18 cellular contexts compared by ENCODE assay signal in genomic region chr14:99615497-99616245, GRCh38. TPM values are rescaled to one million over a fixed set of nuclear protein-coding genes. Genes with fewer than 3 reads are reported as not detected.
DNase-seq lines count a peak whose midpoint lies in the region; ATAC-seq and TF ChIP-seq lines count a peak whose summit lies in the region.
"Had no signal": no experiment of that assay in that cellular context is flagged by ENCODE, and none has a peak within 500 bp of the region (broad histone marks: within the 10 kb centered on the region; RNA-seq: fewer than 3 reads in every experiment).

No MANE protein-coding gene starts in this region.

- H3K4me3 ChIP-seq in Peyer's patch (no peak overlapping the region), smooth muscle cell (no peak overlapping the region)

- H4K20me1 ChIP-seq in smooth muscle cell (ENCODE audit: low read depth), result no peaks in the 10 kb centered on the region

- no peaks in the 10 kb centered on the region for H3K79me2 ChIP-seq in smooth muscle cell (ENCODE audit: low read depth)

- H3K36me3 ChIP-seq in Peyer's patch (no peaks in the 10 kb centered on the region), smooth muscle cell (ENCODE audit: low read depth) (no peaks in the 10 kb centered on the region)

- no peak overlapping the region for H3K9ac ChIP-seq in smooth muscle cell (ENCODE audit: low read depth)
- H3K9ac ChIP-seq: SK-N-SH had no signal

- H3K9me3 ChIP-seq in Peyer's patch (no peaks in the 10 kb centered on the region), smooth muscle cell (replicated peaks; ENCODE audit: low read depth) (no peaks in the 10 kb centered on the region)
- H3K9me3 ChIP-seq: SK-N-SH had no signal

- TF ChIP-seq CTCF in Peyer's patch (IDR thresholded peaks at IDR 0.05), result no peak
- TF ChIP-seq CTCF in smooth muscle cell (IDR thresholded peaks at IDR 0.05; ENCODE audit: borderline replicate concordance, insufficient read depth, poor library complexity, severe bottlenecking), result no peak

- H3K27me3 ChIP-seq in Peyer's patch, result no peaks in the 10 kb centered on the region
- no peaks in the 10 kb centered on the region for H3K27me3 ChIP-seq in smooth muscle cell (ENCODE audit: low read depth)

- H3K27ac ChIP-seq in Peyer's patch, result no peak overlapping the region
- H3K27ac ChIP-seq in smooth muscle cell (ENCODE audit: low read depth), result no peak overlapping the region

- no peak for TF ChIP-seq POLR2A in Peyer's patch (IDR thresholded peaks at IDR 0.05)

- H3K4me2 ChIP-seq in smooth muscle cell, result no peak overlapping the region
- H3K4me2 ChIP-seq: SK-N-SH had no signal

- DNase-seq in DMS 273 treated with DMSO at 0.1 percent for 48 hours (lab: John Stamatoyannopoulos, UW), result peak; percentile 48
- DNase-seq in NCI-H82 (lab: John Stamatoyannopoulos, UW), result peak; percentile 52
- peak; percentile 91 for DNase-seq in dermis blood vessel endothelial cell
- peak; percentile 48 for DNase-seq in medulla oblongata (ENCODE audit: extremely low spot score)
- DNase-seq in Peyer's patch, result no peak
- no peak for DNase-seq in smooth muscle cell (lab: John Stamatoyannopoulos, UW; ENCODE audit: unreplicated experiment)
- DNase-seq: activated CD4-positive, alpha-beta T cell treated with anti-CD3 and anti-CD28 coated beads for 4 hours; activated naive CD4-positive, alpha-beta T cell; activated T-cell treated with anti-CD3 and anti-CD28 coated beads, Interleukin-2, amount 50 U/mL, for 48 hours; cortex of kidney; mesendoderm; naive B cell; NCI-H146; NCI-H510A; SK-N-SH; stimulated activated naive CD8-positive, alpha-beta T cell treated with anti-CD3 and anti-CD28 coated beads, Interleukin-15, Interleukin-2, amounts not matched to agents 100 U/mL and 50 U/mL, for 24 hours; T-helper 17 cell had no signal

- ATAC-seq in GM18498 (IDR thresholded peaks at IDR 0.05; ENCODE audit: unreplicated experiment), result no peak
- ATAC-seq: stimulated activated naive CD8-positive, alpha-beta T cell treated with anti-CD3 and anti-CD28 coated beads, Interleukin-15, Interleukin-2, amounts not matched to agents 100 U/mL and 50 U/mL, for 24 hours; T-helper 17 cell had no signal

- no peaks in the 10 kb centered on the region for H3F3A ChIP-seq in smooth muscle cell (ENCODE audit: low read depth)

- H3K4me1 ChIP-seq in Peyer's patch (peaks cover 0 to 13% (median 0%) of the 10 kb centered on the region in 4 donors), smooth muscle cell (ENCODE audit: low read depth) (peaks cover 21% of the 10 kb centered on the region)

- WGBS in smooth muscle cell (ENCODE audit: low lambda C conversion rate), result 93% methylated on average over 8 of the region's 8 CpGs

- no peak overlapping the region for H2AFZ ChIP-seq in smooth muscle cell (ENCODE audit: low read depth)

RNA-seq across cellular contexts. Expression of gene CCDC85C, which starts 11.7 kb away (rescaled TPM):
- 14.5 and 32.4 TPM in 2 replicates for total RNA-seq in dermis blood vessel endothelial cell
- total RNA-seq in Peyer's patch, result 10 to 100 TPM; 19.8 to 98.1 (median 78.8) TPM
- 4.0 and 4.8 TPM in 2 replicates for total RNA-seq in smooth muscle cell
- polyA plus RNA-seq in smooth muscle cell, result 5.2 and 6.5 TPM in 2 replicates

RNA-seq across cellular contexts. Expression of gene HHIPL1, which starts 29.3 kb away (rescaled TPM):
- total RNA-seq in dermis blood vessel endothelial cell (1.7 and 4.1 TPM in 2 replicates), Peyer's patch (1 to 10 TPM in 2 of 4 donors, under 1 TPM in 2; 0.88 to 2.5 (median 1.0) TPM), smooth muscle cell (9.1 and 9.6 TPM in 2 replicates)
- polyA plus RNA-seq in smooth muscle cell, result 11.2 and 11.9 TPM in 2 replicates

Comparison
In these comparisons a context has a peak if more than half of its experiments do, and no peak if none do; other contexts are left out.
1. DNase-seq: peak in DMS 273 treated with DMSO at 0.1 percent for 48 hours (single experiment), NCI-H82 (single experiment), dermis blood vessel endothelial cell (single experiment) and medulla oblongata (single experiment); none in Peyer's patch (0 of 3) and smooth muscle cell (single experiment).